In the genomic region with DNA sequence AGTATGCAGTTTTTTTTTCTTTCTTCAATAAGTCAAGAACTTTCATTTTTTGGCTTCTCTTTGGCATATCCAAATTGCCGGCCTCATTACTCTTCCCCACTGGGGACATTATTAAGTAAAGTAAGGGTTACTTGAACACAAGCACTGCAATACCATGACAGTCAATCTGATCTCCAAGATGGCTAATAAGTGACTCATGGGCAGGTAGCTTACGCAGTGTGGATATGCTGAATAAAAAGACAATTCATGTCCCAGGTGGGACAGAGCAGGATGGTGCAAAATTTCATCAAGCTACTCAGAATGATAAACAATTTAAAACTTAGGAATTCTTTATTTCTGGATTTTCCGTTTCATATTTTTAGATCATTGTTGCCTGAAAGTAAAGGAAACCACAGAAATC, we compare ENCODE assay signal across 25 cellular contexts.
DNase-seq lines count a peak whose midpoint lies in the region; ATAC-seq, FAIRE-seq and TF ChIP-seq lines count a peak whose summit lies in the region.
"Had no signal": no experiment of that assay in that cellular context is flagged by ENCODE, and none has a peak within 500 bp of the region (broad histone marks: within the 10 kb centered on the region; RNA-seq: fewer than 3 reads in every experiment).

No MANE protein-coding gene starts in this region.

- H3K4me3 ChIP-seq in RWPE2 (ENCODE audit: severe bottlenecking) (no peak overlapping the region), endothelial cell of umbilical vein (replicated peaks in 1 of 3; ENCODE audit: insufficient read depth in 1 of 3, low read depth in 1 of 3, low read length in 3 of 3) (no peak overlapping the region), smooth muscle cell (no peak overlapping the region)
- H3K4me3 ChIP-seq: A549; BLaER1 treated with 17β-estradiol and CSF1 and Interleukin-3, amounts not matched to agents 10 nM and 100 nM; GM12878; HAP-1 had no signal

- H3K9me1 ChIP-seq in endothelial cell of umbilical vein (replicated peaks; ENCODE audit: control insufficient read depth, extremely low read depth, insufficient read depth, low read length): no peaks in the 10 kb centered on the region

- no peaks in the 10 kb centered on the region for H3F3A ChIP-seq in smooth muscle cell (ENCODE audit: low read depth)

- CTCF ChIA-PET in endothelial cell of umbilical vein (lab: Charles Lee): no interaction called here

- H3K36me3 ChIP-seq in RWPE2 (ENCODE audit: low read depth) (no peaks in the 10 kb centered on the region), endothelial cell of umbilical vein (ENCODE audit: control insufficient read depth in 2 of 2, extremely low read depth in 1 of 2, insufficient read depth in 2 of 2, low read length in 2 of 2) (no peaks in the 10 kb centered on the region), smooth muscle cell (ENCODE audit: low read depth) (no peaks in the 10 kb centered on the region)
- H3K36me3 ChIP-seq: BE2C; BLaER1 treated with 17β-estradiol and CSF1 and Interleukin-3, amounts not matched to agents 10 nM and 100 nM; HAP-1 had no signal

- no peak overlapping the region for H3K9ac ChIP-seq in endothelial cell of umbilical vein (replicated peaks; ENCODE audit: extremely low read depth, insufficient read depth, low read length)
- H3K9ac ChIP-seq in smooth muscle cell (ENCODE audit: low read depth): no peak overlapping the region
- H3K9ac ChIP-seq: BLaER1 treated with 17β-estradiol and CSF1 and Interleukin-3, amounts not matched to agents 10 nM and 100 nM had no signal

- WGBS in smooth muscle cell (ENCODE audit: low lambda C conversion rate): 90% methylated on average over 3 of the region's 3 CpGs

- H3K27ac ChIP-seq in RWPE2 (ENCODE audit: poor library complexity, severe bottlenecking) (peak overlapping the region; percentile 60), endothelial cell of umbilical vein (ENCODE audit: insufficient read depth, low read depth, low read length) (no peak overlapping the region), foreskin keratinocyte (peak overlapping the region; percentile 63), smooth muscle cell (ENCODE audit: low read depth) (peak overlapping the region; percentile 66)
- H3K27ac ChIP-seq: A549; BLaER1 treated with 17β-estradiol and CSF1 and Interleukin-3, amounts not matched to agents 10 nM and 100 nM had no signal

- no peaks in the 10 kb centered on the region for H3K9me3 ChIP-seq in RWPE2 (ENCODE audit: severe bottlenecking)
- no peaks in the 10 kb centered on the region for H3K9me3 ChIP-seq in endothelial cell of umbilical vein (replicated peaks; ENCODE audit: control insufficient read depth, insufficient read depth, low read length)
- H3K9me3 ChIP-seq in smooth muscle cell (replicated peaks; ENCODE audit: low read depth): no peaks in the 10 kb centered on the region
- H3K9me3 ChIP-seq: A549; BE2C; BLaER1 treated with 17β-estradiol and CSF1 and Interleukin-3, amounts not matched to agents 10 nM and 100 nM; HAP-1 had no signal

- no TSS peak for BruUV-seq in endothelial cell of umbilical vein (replicated peaks; lab: Mats Ljungman, UMichigan)

- peaks cover 24% of the 10 kb centered on the region for H3K4me1 ChIP-seq in RWPE2 (ENCODE audit: insufficient read depth, poor library complexity, severe bottlenecking)
- peaks cover 6% of the 10 kb centered on the region for H3K4me1 ChIP-seq in endothelial cell of umbilical vein (ENCODE audit: control insufficient read depth, extremely low read depth, insufficient read depth, low read length)
- H3K4me1 ChIP-seq in foreskin keratinocyte: peaks cover 27% of the 10 kb centered on the region
- no peaks in the 10 kb centered on the region for H3K4me1 ChIP-seq in smooth muscle cell (ENCODE audit: low read depth)
- H3K4me1 ChIP-seq: A549, HAP-1 had no signal

- POLR2A ChIA-PET in endothelial cell of umbilical vein (lab: Charles Lee): no interaction called here

- DNase-seq in RWPE2 (ENCODE audit: low spot score) (no peak), endothelial cell of umbilical vein (ENCODE audit: low read depth, low spot score) (no peak), foreskin keratinocyte (peak; percentile 9 to 61), smooth muscle cell (lab: John Stamatoyannopoulos, UW; ENCODE audit: unreplicated experiment) (no peak), activated T-cell treated with anti-CD3 and anti-CD28 coated beads for 4 hours (no peak)
- DNase-seq: 8988T; ACHN; AML-193; BE2C; CD4-positive, alpha-beta T cell; CD8-positive, alpha-beta memory T cell; DMS 273 treated with DMSO at 0.1 percent for 48 hours; DMS79; EL; GDM1; GOT3 had no signal

- no peak for TF ChIP-seq POLR2A in endothelial cell of umbilical vein (IDR thresholded peaks at IDR 0.05; ENCODE audit: low read depth, low read length)

- no peaks in the 10 kb centered on the region for H3K27me3 ChIP-seq in RWPE2 (ENCODE audit: insufficient read depth, poor library complexity, severe bottlenecking)
- H3K27me3 ChIP-seq in endothelial cell of umbilical vein (ENCODE audit: control insufficient read depth in 2 of 2, insufficient read depth in 2 of 2, low read length in 2 of 2): no peaks in the 10 kb centered on the region
- no peaks in the 10 kb centered on the region for H3K27me3 ChIP-seq in foreskin keratinocyte
- no peaks in the 10 kb centered on the region for H3K27me3 ChIP-seq in smooth muscle cell (ENCODE audit: low read depth)
- H3K27me3 ChIP-seq: BE2C; BLaER1 treated with 17β-estradiol and CSF1 and Interleukin-3, amounts not matched to agents 10 nM and 100 nM had no signal

- ATAC-seq in RWPE2 (ENCODE audit: low read depth): no peak
- ATAC-seq in foreskin keratinocyte: peak; percentile 52
- no peak for ATAC-seq in HG03571 (IDR thresholded peaks at IDR 0.05; ENCODE audit: unreplicated experiment)
- ATAC-seq in SK-N-SH treated with all-trans-retinoic acid at 6 μM for 48 hours: no peak
- ATAC-seq: A549, GM12878 had no signal

- no peak for TF ChIP-seq CTCF in RWPE2 (IDR thresholded peaks at IDR 0.05; ENCODE audit: poor library complexity, severe bottlenecking)
- TF ChIP-seq CTCF in endothelial cell of umbilical vein (IDR thresholded peaks at IDR 0.05; ENCODE audit: extremely low read depth in 1 of 2, insufficient read depth in 1 of 2, low read depth in 1 of 2, low read length in 2 of 2): no peak
- TF ChIP-seq CTCF in foreskin keratinocyte (conservative IDR thresholded peaks at IDR 0.05): no peak
- no peak for TF ChIP-seq CTCF in smooth muscle cell (IDR thresholded peaks at IDR 0.05; ENCODE audit: borderline replicate concordance, insufficient read depth, poor library complexity, severe bottlenecking)

- H2AFZ ChIP-seq in endothelial cell of umbilical vein (ENCODE audit: low read depth, low read length) (no peak overlapping the region), smooth muscle cell (ENCODE audit: low read depth) (no peak overlapping the region)

- no peaks in the 10 kb centered on the region for H4K20me1 ChIP-seq in endothelial cell of umbilical vein (replicated peaks; ENCODE audit: control insufficient read depth, extremely low read depth, insufficient read depth, low read length)
- no peaks in the 10 kb centered on the region for H4K20me1 ChIP-seq in smooth muscle cell (ENCODE audit: low read depth)
- H4K20me1 ChIP-seq: BLaER1 treated with 17β-estradiol and CSF1 and Interleukin-3, amounts not matched to agents 10 nM and 100 nM had no signal

- H3K4me2 ChIP-seq in endothelial cell of umbilical vein (ENCODE audit: insufficient read depth, low read length): no peak overlapping the region
- H3K4me2 ChIP-seq in smooth muscle cell: no peak overlapping the region
- H3K4me2 ChIP-seq: A549 had no signal

- intact Hi-C loops in endothelial cell of umbilical vein (cut with micrococcal nuclease): no loop called here

- dilution Hi-C loops in endothelial cell of umbilical vein (cut with MboI; ENCODE audit: extremely low pct_ligation_motif_present, low sequenced_read_pairs): no loop called here

- peak; percentile 26 for FAIRE-seq in endothelial cell of umbilical vein (lab: Jason Lieb, UNC)
- FAIRE-seq: A549, D721Med, GM12878, GM18507, H54 had no signal

- H3K79me2 ChIP-seq in endothelial cell of umbilical vein (ENCODE audit: control insufficient read depth, insufficient read depth, low read length) (no peaks in the 10 kb centered on the region), smooth muscle cell (ENCODE audit: low read depth) (no peaks in the 10 kb centered on the region)

TF ChIP-seq in endothelial cell of umbilical vein, 7 proteins besides CTCF, POLR2A, EP300 and RAD21:
- TF ChIP-seq FOS (IDR thresholded peaks at IDR 0.05; ENCODE audit: borderline replicate concordance, insufficient read depth, low read length) (no peak), JUN (IDR thresholded peaks at IDR 0.05; ENCODE audit: borderline replicate concordance, insufficient read depth, insufficient read length, low read depth) (no peak), EZH2 (IDR thresholded peaks at IDR 0.05; ENCODE audit: borderline replicate concordance, low read depth, low read length, severe bottlenecking) (no peak), MYC (IDR thresholded peaks at IDR 0.05; ENCODE audit: low read depth, low read length) (no peak), GATA2 (IDR thresholded peaks at IDR 0.05; ENCODE audit: insufficient read depth, insufficient read length, low read depth, low read length) (no peak), POLR2AphosphoS5 (IDR thresholded peaks at IDR 0.05; ENCODE audit: insufficient read depth, low read depth, low read length) (no peak)
- TF ChIP-seq, protein P1, sequence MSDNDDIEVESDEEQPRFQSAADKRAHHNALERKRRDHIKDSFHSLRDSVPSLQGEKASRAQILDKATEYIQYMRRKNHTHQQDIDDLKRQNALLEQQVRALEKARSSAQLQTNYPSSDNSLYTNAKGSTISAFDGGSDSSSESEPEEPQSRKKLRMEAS (IDR thresholded peaks at IDR 0.05; ENCODE audit: insufficient read depth, insufficient read length): no peak

TF ChIP-seq in SK-N-SH treated with all-trans-retinoic acid at 6 μM for 48 hours, 23 proteins besides CTCF, POLR2A, EP300 and RAD21:
- TF ChIP-seq, protein P2, sequence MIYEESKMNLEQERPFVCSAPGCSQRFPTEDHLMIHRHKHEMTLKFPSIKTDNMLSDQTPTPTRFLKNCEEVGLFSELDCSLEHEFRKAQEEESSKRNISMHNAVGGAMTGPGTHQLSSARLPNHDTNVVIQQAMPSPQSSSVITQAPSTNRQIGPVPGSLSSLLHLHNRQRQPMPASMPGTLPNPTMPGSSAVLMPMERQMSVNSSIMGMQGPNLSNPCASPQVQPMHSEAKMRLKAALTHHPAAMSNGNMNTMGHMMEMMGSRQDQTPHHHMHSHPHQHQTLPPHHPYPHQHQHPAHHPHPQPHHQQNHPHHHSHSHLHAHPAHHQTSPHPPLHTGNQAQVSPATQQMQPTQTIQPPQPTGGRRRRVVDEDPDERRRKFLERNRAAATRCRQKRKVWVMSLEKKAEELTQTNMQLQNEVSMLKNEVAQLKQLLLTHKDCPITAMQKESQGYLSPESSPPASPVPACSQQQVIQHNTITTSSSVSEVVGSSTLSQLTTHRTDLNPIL (CRISPR knock-in tag; IDR thresholded peaks at IDR 0.05; ENCODE audit: low read depth): no peak
- TF ChIP-seq OSR1 (CRISPR knock-in tag; IDR thresholded peaks at IDR 0.05): no peak

Comparison
In these comparisons a context has a peak if more than half of its experiments do, and no peak if none do; other contexts are left out.
1. DNase-seq: peak in foreskin keratinocyte (2 of 2); none in RWPE2 (single experiment), endothelial cell of umbilical vein (single experiment), smooth muscle cell (single experiment) and activated T-cell treated with anti-CD3 and anti-CD28 coated beads for 4 hours (single experiment).